In the genomic region with DNA sequence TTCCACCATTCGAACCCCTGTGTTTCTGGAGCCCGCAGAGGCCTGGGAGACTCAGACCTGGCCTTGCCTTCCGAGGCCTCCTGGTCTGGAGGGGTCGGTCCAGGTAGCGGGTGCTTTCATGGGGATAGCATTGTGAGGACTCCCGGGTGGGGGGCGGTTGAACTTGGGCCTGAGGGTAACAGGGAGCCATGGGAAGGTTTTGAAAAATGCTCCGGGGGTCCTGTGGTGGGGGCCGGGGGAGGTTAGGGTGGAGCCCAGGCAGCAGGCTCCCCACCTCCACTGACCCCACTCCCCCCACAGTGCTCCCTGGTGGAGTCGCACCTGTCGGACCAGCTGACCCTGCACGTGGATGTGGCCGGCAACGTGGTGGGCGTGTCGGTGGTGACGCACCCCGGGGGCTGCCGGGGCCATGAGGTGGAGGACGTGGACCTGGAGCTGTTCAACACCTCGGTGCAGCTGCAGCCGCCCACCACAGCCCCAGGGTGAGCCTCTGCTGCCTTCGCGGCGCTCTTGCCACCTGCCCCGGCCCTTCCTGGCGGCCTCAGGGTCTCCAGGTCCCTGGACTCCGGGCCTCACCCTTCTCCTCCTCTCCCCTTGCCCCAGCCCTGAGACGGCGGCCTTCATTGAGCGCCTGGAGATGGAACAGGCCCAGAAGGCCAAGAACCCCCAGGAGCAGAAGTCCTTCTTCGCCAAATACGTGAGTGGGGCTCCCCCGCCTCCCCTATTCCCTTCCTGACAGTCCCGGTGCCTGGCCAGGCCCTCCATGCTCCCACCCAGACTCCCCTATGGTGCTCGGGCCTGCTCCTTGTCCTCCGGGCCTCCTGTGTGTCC, we compare ENCODE assay signal across 22 cellular contexts. TPM values are rescaled to one million over a fixed set of nuclear protein-coding genes. Genes with fewer than 3 reads are reported as not detected.
"Had no signal": no experiment of that assay in that cellular context is flagged by ENCODE, and none has a peak within 500 bp of the region (broad histone marks: within the 10 kb centered on the region; RNA-seq: fewer than 3 reads in every experiment).

No MANE protein-coding gene starts in this region.

- H3K9me3 ChIP-seq: heart left ventricle, neutrophil, right atrium auricular region, upper lobe of left lung had no signal

- H3K4me3 ChIP-seq: heart left ventricle, lung, right atrium auricular region, skin epidermis, upper lobe of left lung had no signal

- H3K27me3 Mint-ChIP-seq: activated naive CD8-positive, alpha-beta T cell treated with anti-CD3 and anti-CD28 coated beads, Interleukin-2, amount 10 ng/mL, durations not matched to agents 7 days and 5 days; progenitor cell of endocrine pancreas; stimulated activated naive CD8-positive, alpha-beta T cell treated with anti-CD3 and anti-CD28 coated beads, Interleukin-15, Interleukin-2, amounts not matched to agents 100 ng/mL and 50 ng/mL, for 24 hours had no signal

- H3K9me3 Mint-ChIP-seq: activated CD4-positive, alpha-beta T cell treated with anti-CD3 and anti-CD28 coated beads, Interleukin-2, amount 10 ng/mL, durations not matched to agents 7 days and 5 days; activated naive CD8-positive, alpha-beta T cell treated with anti-CD3 and anti-CD28 coated beads, Interleukin-2, amount 10 ng/mL, durations not matched to agents 7 days and 5 days; stimulated activated naive CD8-positive, alpha-beta T cell treated with anti-CD3 and anti-CD28 coated beads, Interleukin-15, Interleukin-2, amounts not matched to agents 100 ng/mL and 50 ng/mL, for 24 hours had no signal

- H3K4me3 Mint-ChIP-seq: activated CD4-positive, alpha-beta T cell treated with anti-CD3 and anti-CD28 coated beads, Interleukin-2, amount 10 ng/mL, durations not matched to agents 7 days and 5 days; activated naive CD8-positive, alpha-beta T cell treated with anti-CD3 and anti-CD28 coated beads, Interleukin-2, amount 10 ng/mL, durations not matched to agents 7 days and 5 days; activated T-helper 1 cell treated with anti-CD3 and anti-CD28 coated beads, Interleukin-12 subunit alpha, Interleukin-12 subunit beta, Interleukin-2, Interleukin-4 antibody, amounts not matched to agents 30 ng/mL and 10 ng/mL and 1 ng/mL, durations not matched to agents 14 hours and 24 hours and 36 hours; stimulated activated naive CD8-positive, alpha-beta T cell treated with anti-CD3 and anti-CD28 coated beads, Interleukin-15, Interleukin-2, amounts not matched to agents 100 ng/mL and 50 ng/mL, for 24 hours had no signal

- DNase-seq: activated CD4-positive, alpha-beta T cell treated with anti-CD3 and anti-CD28 coated beads, Interleukin-2, amount 10 ng/mL, durations not matched to agents 7 days and 5 days; activated CD4-positive, CD25-positive, alpha-beta regulatory T cell; activated CD8-positive, alpha-beta memory T cell treated with anti-CD3 and anti-CD28 coated beads, Interleukin-2, amount 50 U/mL, for 48 hours; activated naive CD8-positive, alpha-beta T cell treated with anti-CD3 and anti-CD28 coated beads, Interleukin-2, amount 10 ng/mL, durations not matched to agents 7 days and 5 days; anterior cingulate cortex; brain microvascular endothelial cell; cerebellar nuclear complex; dermis blood vessel endothelial cell; left cardiac atrium; stimulated activated CD4-positive, alpha-beta T cell treated with anti-CD3 and anti-CD28 coated beads, Interleukin-4, amount 100 ng/mL, for 24 hours had no signal

- ATAC-seq: left cardiac atrium had no signal

- H3K27me3 ChIP-seq: brain microvascular endothelial cell, heart left ventricle, neutrophil, right atrium auricular region, upper lobe of left lung had no signal

- H3K27ac Mint-ChIP-seq: activated CD4-positive, alpha-beta T cell treated with anti-CD3 and anti-CD28 coated beads, Interleukin-2, amount 10 ng/mL, durations not matched to agents 7 days and 5 days; activated naive CD8-positive, alpha-beta T cell treated with anti-CD3 and anti-CD28 coated beads, Interleukin-2, amount 10 ng/mL, durations not matched to agents 7 days and 5 days; activated T-helper 1 cell treated with anti-CD3 and anti-CD28 coated beads, Interleukin-12 subunit alpha, Interleukin-12 subunit beta, Interleukin-2, Interleukin-4 antibody, amounts not matched to agents 30 ng/mL and 10 ng/mL and 1 ng/mL, durations not matched to agents 14 hours and 24 hours and 36 hours; progenitor cell of endocrine pancreas; stimulated activated naive CD8-positive, alpha-beta T cell treated with anti-CD3 and anti-CD28 coated beads, Interleukin-15, Interleukin-2, amounts not matched to agents 100 ng/mL and 50 ng/mL, for 24 hours had no signal

- H3K27ac ChIP-seq: brain microvascular endothelial cell, heart left ventricle, neutrophil, right atrium auricular region, skin epidermis, upper lobe of left lung had no signal

RNA-seq across cellular contexts. Expression of a gene that starts 3.8 kb away (rescaled TPM):
- total RNA-seq: activated CD4-positive, alpha-beta T cell treated with anti-CD3 and anti-CD28 coated beads, Interleukin-2, amount 10 ng/mL, durations not matched to agents 7 days and 5 days had no signal

RNA-seq across cellular contexts. Expression of a gene that starts 33.2 kb away (rescaled TPM):
- total RNA-seq: activated CD4-positive, alpha-beta T cell treated with anti-CD3 and anti-CD28 coated beads, Interleukin-2, amount 10 ng/mL, durations not matched to agents 7 days and 5 days; activated naive CD8-positive, alpha-beta T cell treated with anti-CD3 and anti-CD28 coated beads, Interleukin-2, amount 10 ng/mL, durations not matched to agents 7 days and 5 days; activated T-helper 1 cell treated with anti-CD3 and anti-CD28 coated beads, Interleukin-12 subunit alpha, Interleukin-12 subunit beta, Interleukin-2, Interleukin-4 antibody, amounts not matched to agents 30 ng/mL and 10 ng/mL and 1 ng/mL, durations not matched to agents 14 hours and 24 hours and 36 hours; dermis blood vessel endothelial cell; epithelial cell of proximal tubule; heart left ventricle; left cardiac atrium; lung; progenitor cell of endocrine pancreas; right atrium auricular region; SK-MEL-5; upper lobe of left lung had no signal

RNA-seq across cellular contexts. Expression of a gene that starts 47.8 kb away (rescaled TPM):
- total RNA-seq: activated CD4-positive, alpha-beta T cell treated with anti-CD3 and anti-CD28 coated beads, Interleukin-2, amount 10 ng/mL, durations not matched to agents 7 days and 5 days; dermis blood vessel endothelial cell; epithelial cell of proximal tubule; frontal cortex; left cardiac atrium; right atrium auricular region; SK-MEL-5 had no signal
